ENCODE assay signal across 14 cellular contexts in genomic region chr20:59705651-59706101, GRCh38.
"Had no signal": no experiment of that assay in that cellular context is flagged by ENCODE, and none has a peak within 500 bp of the region (broad histone marks: within the 10 kb centered on the region; RNA-seq: fewer than 3 reads in every experiment).

No MANE protein-coding gene starts in this region.

- H3K9me3 ChIP-seq: neutrophil, thyroid gland, vagina had no signal

- H3K4me1 ChIP-seq: thyroid gland, vagina had no signal

- DNase-seq: activated CD4-positive, alpha-beta memory T cell treated with anti-CD3 and anti-CD28 coated beads, Interleukin-2, amount 10 ng/mL, durations not matched to agents 7 days and 5 days; activated CD4-positive, alpha-beta T cell treated with anti-CD3 and anti-CD28 coated beads for 48 hours; activated CD4-positive, CD25-positive, alpha-beta regulatory T cell; activated CD8-positive, alpha-beta memory T cell treated with anti-CD3 and anti-CD28 coated beads, Interleukin-2, amount 10 ng/mL, durations not matched to agents 7 days and 5 days; activated naive CD4-positive, alpha-beta T cell; activated naive CD8-positive, alpha-beta T cell treated with anti-CD3 and anti-CD28 coated beads for 36 hours; amniotic stem cell; dermis blood vessel endothelial cell; effector memory CD4-positive, alpha-beta T cell; stimulated activated CD8-positive, alpha-beta memory T cell treated with anti-CD3 and anti-CD28 coated beads, Interleukin-4, amount 100 ng/mL, for 48 hours; stimulated activated naive CD4-positive, alpha-beta T cell; thyroid gland had no signal

- H3K4me3 ChIP-seq: thyroid gland, vagina had no signal

- H3K27me3 ChIP-seq: thyroid gland, vagina had no signal

- H3K36me3 ChIP-seq: neutrophil, thyroid gland, vagina had no signal

- ATAC-seq: activated CD8-positive, alpha-beta memory T cell treated with anti-CD3 and anti-CD28 coated beads, Interleukin-2, amount 10 ng/mL, durations not matched to agents 7 days and 5 days had no signal

- H3K27ac ChIP-seq: neutrophil, thyroid gland, vagina had no signal
